Comparison of ENCODE assay signal across 23 cellular contexts in the genomic region with DNA sequence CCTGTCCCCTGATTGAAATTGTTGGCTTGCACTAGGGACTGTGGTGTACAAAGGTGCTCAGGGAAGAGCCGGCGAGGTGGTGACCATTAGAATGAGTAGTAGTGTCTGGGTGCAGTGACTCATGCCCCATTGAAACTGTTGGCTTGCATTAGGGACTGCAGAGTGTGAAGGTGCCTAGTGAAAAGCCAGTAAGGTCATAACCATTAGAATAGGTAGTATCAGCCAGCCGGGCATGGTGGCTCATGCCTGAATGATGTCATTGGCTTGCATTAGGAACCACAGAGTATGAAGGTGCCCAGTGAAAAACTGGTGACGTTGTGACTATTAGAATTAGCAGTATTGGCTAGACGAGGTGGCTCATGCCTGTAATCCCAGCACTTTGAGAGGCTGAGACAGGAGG.
DNase-seq lines count a peak whose midpoint lies in the region; ATAC-seq lines count a peak whose summit lies in the region.
"Had no signal": no experiment of that assay in that cellular context is flagged by ENCODE, and none has a peak within 500 bp of the region (broad histone marks: within the 10 kb centered on the region; RNA-seq: fewer than 3 reads in every experiment).

No MANE protein-coding gene starts in this region.

- H3K27me3 ChIP-seq in BLaER1: no peaks in the 10 kb centered on the region
- H3K27me3 ChIP-seq: neutrophil, uterus had no signal

- H3K4me1 ChIP-seq in BLaER1: peaks cover 87% of the 10 kb centered on the region
- H3K4me1 ChIP-seq: Caco-2, uterus had no signal

- peaks cover 62% of the 10 kb centered on the region for H3K36me3 ChIP-seq in BLaER1
- H3K36me3 ChIP-seq: uterus had no signal

- H3K27ac ChIP-seq in BLaER1: peak overlapping the region; percentile 57; the same call in 1 of the 2 replicates
- H3K27ac ChIP-seq: neutrophil, uterus had no signal

- H3K9ac ChIP-seq in BLaER1: no peak overlapping the region

- no peak overlapping the region for H3K4me2 ChIP-seq in BLaER1

- no peaks in the 10 kb centered on the region for H3K9me3 ChIP-seq in BLaER1
- H3K9me3 ChIP-seq: Caco-2, mucosa of descending colon, neutrophil, uterus had no signal

- no peak for ATAC-seq in GM18517 (IDR thresholded peaks at IDR 0.05; ENCODE audit: unreplicated experiment)
- ATAC-seq in activated CD4-positive, CD25-positive, alpha-beta regulatory T cell treated with anti-CD3 and anti-CD28 coated beads, Interleukin-2, amount 50 U/mL, for 24 hours: no peak
- ATAC-seq: mucosa of descending colon, sciatic nerve, T-helper 17 cell had no signal

- H3K4me3 ChIP-seq in BLaER1: no peak overlapping the region
- H3K4me3 ChIP-seq: mucosa of descending colon, uterus had no signal

- peaks cover 39% of the 10 kb centered on the region for H4K20me1 ChIP-seq in BLaER1

- DNase-seq in HK-2 (ENCODE audit: unreplicated experiment) (peak; percentile 71), astrocyte of the hippocampus (ENCODE audit: low read depth, low spot score) (peak; percentile 70), kidney glomerular epithelial cell (lab: John Stamatoyannopoulos, UW) (peak; percentile 66), midbrain (lab: John Stamatoyannopoulos, UW) (no peak), UCSD-AML1 (lab: John Stamatoyannopoulos, UW; ENCODE audit: unreplicated experiment) (no peak)
- DNase-seq: AML-193; Caco-2; central memory CD4-positive, alpha-beta T cell; effector CD4-positive, alpha-beta T cell; HCEC 1CT; hypothalamus; KG1; mucosa of descending colon; NCI-H1092; NCI-H2029 treated with DMSO at 0.1 percent for 48 hours; NCI-H524; T-helper 17 cell; uterus had no signal

Comparison
In these comparisons a context has a peak if more than half of its experiments do, and no peak if none do; other contexts are left out.
1. DNase-seq: peak in HK-2 (single experiment), astrocyte of the hippocampus (single experiment) and kidney glomerular epithelial cell (single experiment); none in midbrain (single experiment) and UCSD-AML1 (single experiment).